ENCODE assay signal across 8 cellular contexts in genomic region chr11:72812604-72812967, GRCh38. TPM values are rescaled to one million over a fixed set of nuclear protein-coding genes. Genes with fewer than 3 reads are reported as not detected.
DNase-seq lines count a peak whose midpoint lies in the region; ATAC-seq and TF ChIP-seq lines count a peak whose summit lies in the region.

No MANE protein-coding gene starts in this region.

- no peaks in the 10 kb centered on the region for H3K9me3 ChIP-seq in colonic mucosa

- DNase-seq in activated CD4-positive, alpha-beta T cell treated with anti-CD3 and anti-CD28 coated beads, Interleukin-2, amount 10 ng/mL, durations not matched to agents 7 days and 5 days = no peak
- DNase-seq in activated CD4-positive, alpha-beta T cell treated with anti-CD3 and anti-CD28 coated beads, Interleukin-2, amount 50 U/mL, for 4 hours = no peak
- DNase-seq in NCI-H748 treated with DMSO at 0.1 percent for 48 hours (lab: John Stamatoyannopoulos, UW) (peak; percentile 19), colonic mucosa (no peak), osteocyte (ENCODE audit: extremely low spot score, unreplicated experiment) (no peak), EL (no peak)
- DNase-seq in stimulated activated CD4-positive, alpha-beta T cell treated with anti-CD3 and anti-CD28 coated beads, Interleukin-4, amount 100 ng/mL, for 4 hours = no peak

- H3K27ac ChIP-seq in colonic mucosa = peak overlapping the region; percentile 93

- peak overlapping the region in 1 of 2 donors; percentile 96 for H3K9ac ChIP-seq in colonic mucosa (ENCODE audit: low read depth in 2 of 2, low read length in 2 of 2)

- H3K9me3 Mint-ChIP-seq in activated CD4-positive, alpha-beta T cell treated with anti-CD3 and anti-CD28 coated beads, Interleukin-2, amount 10 ng/mL, durations not matched to agents 7 days and 5 days = no peaks in the 10 kb centered on the region
- no peaks in the 10 kb centered on the region for H3K9me3 Mint-ChIP-seq in osteocyte (ENCODE audit: unreplicated experiment)

- intact Hi-C loops in colonic mucosa (cut with DNase I) = loop anchor here (5.0 kb wide), 1 partner anchor 85 kb away; no protein-coding TSS in a partner anchor

- H3K4me1 Mint-ChIP-seq in activated CD4-positive, alpha-beta T cell treated with anti-CD3 and anti-CD28 coated beads, Interleukin-2, amount 10 ng/mL, durations not matched to agents 7 days and 5 days = peaks cover 48% of the 10 kb centered on the region
- H3K4me1 Mint-ChIP-seq in osteocyte (ENCODE audit: unreplicated experiment) = peaks cover 33% of the 10 kb centered on the region

- POLR2A ChIA-PET in activated CD4-positive, alpha-beta T cell treated with anti-CD3 and anti-CD28 coated beads, Interleukin-2, amount 10 ng/mL, durations not matched to agents 7 days and 5 days (lab: Charles Lee) = interaction anchor here (1.0 kb wide), 1 partner anchor 19 kb away, joined by 5 read pairs; the partner anchor contains the start of gene STARD10

- CTCF ChIA-PET in activated CD4-positive, alpha-beta T cell treated with anti-CD3 and anti-CD28 coated beads, Interleukin-2, amount 10 ng/mL, durations not matched to agents 7 days and 5 days (lab: Charles Lee) = interaction anchor here (0.9 to 6.0 kb wide), 14 partner anchors 10 to 365 kb away, joined by 3 to 52 read pairs (median 5); partner anchors contain the start of gene STARD10

- peaks cover 46% of the 10 kb centered on the region for H3K36me3 Mint-ChIP-seq in activated CD4-positive, alpha-beta T cell treated with anti-CD3 and anti-CD28 coated beads, Interleukin-2, amount 10 ng/mL, durations not matched to agents 7 days and 5 days (ENCODE audit: low read depth)
- H3K36me3 Mint-ChIP-seq in osteocyte (ENCODE audit: unreplicated experiment) = peaks cover 9% of the 10 kb centered on the region

- H3K27me3 ChIP-seq in colonic mucosa = no peaks in the 10 kb centered on the region

- peaks cover 18% of the 10 kb centered on the region for H3K4me1 ChIP-seq in colonic mucosa

- peak overlapping the region; percentile 97 for H3K27ac Mint-ChIP-seq in activated CD4-positive, alpha-beta T cell treated with anti-CD3 and anti-CD28 coated beads, Interleukin-2, amount 10 ng/mL, durations not matched to agents 7 days and 5 days
- H3K27ac Mint-ChIP-seq in osteocyte (ENCODE audit: unreplicated experiment) = peak overlapping the region; percentile 97

- TF ChIP-seq CTCF in colonic mucosa (IDR thresholded peaks at IDR 0.05) = no peak
- no peak for TF ChIP-seq CTCF in osteocyte (IDR thresholded peaks at IDR 0.05)

- no peak for ATAC-seq in activated CD4-positive, CD25-positive, alpha-beta regulatory T cell treated with anti-CD3 and anti-CD28 coated beads, Interleukin-2, amount 50 U/mL, for 24 hours

- no peaks in the 10 kb centered on the region for H3K36me3 ChIP-seq in colonic mucosa

- H3K27me3 Mint-ChIP-seq in activated CD4-positive, alpha-beta T cell treated with anti-CD3 and anti-CD28 coated beads, Interleukin-2, amount 10 ng/mL, durations not matched to agents 7 days and 5 days = no peaks in the 10 kb centered on the region
- no peaks in the 10 kb centered on the region for H3K27me3 Mint-ChIP-seq in osteocyte (ENCODE audit: unreplicated experiment)

- H3K4me3 Mint-ChIP-seq in activated CD4-positive, alpha-beta T cell treated with anti-CD3 and anti-CD28 coated beads, Interleukin-2, amount 10 ng/mL, durations not matched to agents 7 days and 5 days = peak overlapping the region; percentile 95
- peak overlapping the region; percentile 97 for H3K4me3 Mint-ChIP-seq in osteocyte (ENCODE audit: unreplicated experiment)

- peak overlapping the region; percentile 82 for H3K4me3 ChIP-seq in colonic mucosa

RNA-seq across cellular contexts. Expression of gene ATG16L2, which starts 1.6 kb away (rescaled TPM):
- 100 to 1,000 TPM; 108 to 113 TPM for total RNA-seq in activated CD4-positive, alpha-beta T cell treated with anti-CD3 and anti-CD28 coated beads, Interleukin-2, amount 10 ng/mL, durations not matched to agents 7 days and 5 days
- total RNA-seq in colonic mucosa = 10 to 100 TPM; 43.5 to 51.3 TPM
- total RNA-seq in osteocyte = 17.1 and 18.2 TPM in 2 replicates

RNA-seq across cellular contexts. Expression of gene STARD10, which starts 18.7 kb away (rescaled TPM):
- 1 to 10 TPM; 4.5 to 6.4 TPM for total RNA-seq in activated CD4-positive, alpha-beta T cell treated with anti-CD3 and anti-CD28 coated beads, Interleukin-2, amount 10 ng/mL, durations not matched to agents 7 days and 5 days
- total RNA-seq in colonic mucosa (100 to 1,000 TPM; 519 to 905 TPM), osteocyte (27.7 and 35.3 TPM in 2 replicates)

Comparison
In these comparisons a context has a peak if more than half of its experiments do, and no peak if none do; other contexts are left out.
1. RNA of gene STARD10, which starts 18.7 kb away (total RNA-seq): 519 to 905 TPM in colonic mucosa; 27.7 to 35.3 TPM in osteocyte and 4.5 to 6.4 TPM in activated CD4-positive, alpha-beta T cell treated with anti-CD3 and anti-CD28 coated beads, Interleukin-2, amount 10 ng/mL, durations not matched to agents 7 days and 5 days; every median in the first group is over 10 times any median in the second.